ENCODE assay signal across 1 cellular context in genomic region chr12:96919510-96920210, GRCh38.
TF ChIP-seq lines count a peak whose summit lies in the region.

No MANE protein-coding gene starts in this region.

TF ChIP-seq in WTC11, 78 proteins besides CTCF, POLR2A, EP300 and RAD21 (continued from another document):
- TF ChIP-seq E2F4 (CRISPR knock-in tag; IDR thresholded peaks at IDR 0.05; ENCODE audit: borderline replicate concordance, low read depth): no peak
- TF ChIP-seq AFF4 (CRISPR knock-in tag; IDR thresholded peaks at IDR 0.05; ENCODE audit: borderline replicate concordance): no peak
- no peak for TF ChIP-seq ZMAT4 (CRISPR knock-in tag; IDR thresholded peaks at IDR 0.05)
- TF ChIP-seq NR1H2 (CRISPR knock-in tag; IDR thresholded peaks at IDR 0.05): no peak
- no peak for TF ChIP-seq ATF1 (CRISPR knock-in tag; IDR thresholded peaks at IDR 0.05)
- no peak for TF ChIP-seq E2F5 (CRISPR knock-in tag; IDR thresholded peaks at IDR 0.05)
